In the genomic region with DNA sequence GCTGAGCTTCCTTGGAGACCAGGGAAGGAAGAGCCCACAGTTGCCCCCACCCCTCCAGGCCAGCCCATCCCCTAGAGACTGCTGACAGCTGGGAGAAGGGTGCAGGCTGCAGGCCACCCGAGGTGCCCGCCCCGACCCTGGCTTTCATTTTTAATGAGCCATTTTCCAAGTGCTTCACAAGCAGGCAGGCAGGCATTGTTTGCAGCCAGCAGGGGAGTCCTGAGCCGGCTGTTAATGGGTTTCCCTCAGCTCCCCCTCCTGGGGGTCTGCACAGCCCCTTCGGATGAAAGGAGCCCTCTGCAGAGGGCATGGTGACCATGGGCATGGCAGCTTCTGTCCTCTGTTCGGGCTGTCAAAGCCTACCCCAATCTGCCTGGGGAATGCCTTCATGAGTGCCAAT, we compare ENCODE assay signal across 20 cellular contexts.
DNase-seq lines count a peak whose midpoint lies in the region; ATAC-seq and TF ChIP-seq lines count a peak whose summit lies in the region.
"Had no signal": no experiment of that assay in that cellular context is flagged by ENCODE, and none has a peak within 500 bp of the region (broad histone marks: within the 10 kb centered on the region; RNA-seq: fewer than 3 reads in every experiment).

No MANE protein-coding gene starts in this region.

- peak; percentile 14 for TF ChIP-seq CTCF in glutamatergic neuron (IDR thresholded peaks at IDR 0.05; ENCODE audit: partially characterized antibody, unreplicated experiment)
- TF ChIP-seq CTCF in CD8-positive, alpha-beta T cell (IDR thresholded peaks at IDR 0.05): no peak

- peaks cover 11% of the 10 kb centered on the region for H3K27me3 Mint-ChIP-seq in glutamatergic neuron (ENCODE audit: unreplicated experiment)
- peaks cover 12% of the 10 kb centered on the region for H3K27me3 Mint-ChIP-seq in CD8-positive, alpha-beta T cell (ENCODE audit: low read depth)
- H3K27me3 Mint-ChIP-seq: type B pancreatic cell had no signal

- intact Hi-C loops in CD8-positive, alpha-beta T cell (cut with DNase I, micrococcal nuclease): no loop called here

- no peak overlapping the region for H3K4me3 Mint-ChIP-seq in glutamatergic neuron (ENCODE audit: unreplicated experiment)
- H3K4me3 Mint-ChIP-seq in CD8-positive, alpha-beta T cell: no peak overlapping the region
- H3K4me3 Mint-ChIP-seq: CD14-positive monocyte; stimulated activated naive CD8-positive, alpha-beta T cell treated with anti-CD3 and anti-CD28 coated beads, Interleukin-15, amount 100 ng/mL, for 72 hours; type B pancreatic cell had no signal

- no peak overlapping the region for H3K4me3 ChIP-seq in CD8-positive, alpha-beta T cell (ENCODE audit: low read depth, low read length)
- H3K4me3 ChIP-seq: dorsolateral prefrontal cortex, hepatocyte, mucosa of descending colon, Peyer's patch, SJCRH30 had no signal

- DNase-seq in DMS153 (lab: John Stamatoyannopoulos, UW): peak; percentile 58
- peak; percentile 88 for DNase-seq in NCI-H345 treated with DMSO at 0.1 percent for 48 hours (lab: John Stamatoyannopoulos, UW; ENCODE audit: unreplicated experiment)
- DNase-seq in glutamatergic neuron: peak; percentile 48
- DNase-seq in glomerular visceral epithelial cell (ENCODE audit: extremely low spot score): no peak
- no peak for DNase-seq in CD8-positive, alpha-beta T cell
- DNase-seq: activated gamma-delta T cell; dorsolateral prefrontal cortex; mucosa of descending colon; NCI-H774; Peyer's patch; SJCRH30; small intestine; stimulated activated CD4-positive, alpha-beta T cell treated with anti-CD3 and anti-CD28 coated beads, Interleukin-4, amount 100 ng/mL, for 1 hour; stimulated activated naive CD8-positive, alpha-beta T cell treated with anti-CD3 and anti-CD28 coated beads, Interleukin-15, amount 100 ng/mL, for 72 hours had no signal

- H3K27ac ChIP-seq in CD8-positive, alpha-beta T cell (ENCODE audit: low read depth, low read length): no peak overlapping the region
- H3K27ac ChIP-seq: dorsolateral prefrontal cortex, hepatocyte, Peyer's patch, SJCRH30 had no signal

- POLR2A ChIA-PET in CD8-positive, alpha-beta T cell (lab: Charles Lee): interaction anchor here (1.6 kb wide), 1 partner anchor 9 kb away, joined by 4 read pairs; no protein-coding TSS in a partner anchor

- H3K9me3 Mint-ChIP-seq in glutamatergic neuron (ENCODE audit: unreplicated experiment): peaks cover 6% of the 10 kb centered on the region
- H3K9me3 Mint-ChIP-seq in CD8-positive, alpha-beta T cell: no peaks in the 10 kb centered on the region
- H3K9me3 Mint-ChIP-seq: stimulated activated naive CD8-positive, alpha-beta T cell treated with anti-CD3 and anti-CD28 coated beads, Interleukin-15, amount 100 ng/mL, for 72 hours; type B pancreatic cell had no signal

- no peak for TF ChIP-seq EP300 in Ishikawa (IDR thresholded peaks at IDR 0.05; ENCODE audit: borderline replicate concordance)

- no peaks in the 10 kb centered on the region for H3K36me3 ChIP-seq in CD8-positive, alpha-beta T cell (ENCODE audit: insufficient read depth, low read length)
- H3K36me3 ChIP-seq: Peyer's patch, SJCRH30 had no signal

- H3K27me3 ChIP-seq in CD8-positive, alpha-beta T cell (ENCODE audit: insufficient read depth, low read length): no peaks in the 10 kb centered on the region
- H3K27me3 ChIP-seq: dorsolateral prefrontal cortex, Peyer's patch, SJCRH30 had no signal

- no peak overlapping the region for H3K27ac Mint-ChIP-seq in glutamatergic neuron (ENCODE audit: unreplicated experiment)
- no peak overlapping the region for H3K27ac Mint-ChIP-seq in CD8-positive, alpha-beta T cell
- H3K27ac Mint-ChIP-seq: CD14-positive monocyte; stimulated activated naive CD8-positive, alpha-beta T cell treated with anti-CD3 and anti-CD28 coated beads, Interleukin-15, amount 100 ng/mL, for 72 hours; type B pancreatic cell had no signal

- H3K4me1 Mint-ChIP-seq in glutamatergic neuron (ENCODE audit: low read depth, unreplicated experiment): peaks cover 36% of the 10 kb centered on the region
- H3K4me1 Mint-ChIP-seq in CD8-positive, alpha-beta T cell (ENCODE audit: low read depth): no peaks in the 10 kb centered on the region
- H3K4me1 Mint-ChIP-seq: stimulated activated naive CD8-positive, alpha-beta T cell treated with anti-CD3 and anti-CD28 coated beads, Interleukin-15, amount 100 ng/mL, for 72 hours had no signal

- H3K4me1 ChIP-seq in CD8-positive, alpha-beta T cell (ENCODE audit: insufficient read depth, low read length): no peaks in the 10 kb centered on the region
- H3K4me1 ChIP-seq: Peyer's patch, SJCRH30 had no signal

- H3K9me3 ChIP-seq in CD8-positive, alpha-beta T cell (ENCODE audit: low read length): no peaks in the 10 kb centered on the region
- H3K9me3 ChIP-seq: mucosa of descending colon, Peyer's patch, SJCRH30 had no signal

- ATAC-seq in HG03135 (IDR thresholded peaks at IDR 0.05; ENCODE audit: unreplicated experiment) (no peak), HG02852 (IDR thresholded peaks at IDR 0.05; ENCODE audit: unreplicated experiment) (no peak)
- no peak for ATAC-seq in CD8-positive, alpha-beta T cell
- ATAC-seq: mucosa of descending colon; stimulated activated naive CD8-positive, alpha-beta T cell treated with anti-CD3 and anti-CD28 coated beads, Interleukin-15, amount 100 ng/mL, for 72 hours had no signal

- TF ChIP-seq RAD21 in Ishikawa (IDR thresholded peaks at IDR 0.05; ENCODE audit: low read depth): no peak

- CTCF ChIA-PET in CD8-positive, alpha-beta T cell (lab: Charles Lee): no interaction called here

- H3K36me3 Mint-ChIP-seq in glutamatergic neuron (ENCODE audit: unreplicated experiment): peaks cover under 1% of the 10 kb centered on the region
- no peaks in the 10 kb centered on the region for H3K36me3 Mint-ChIP-seq in CD8-positive, alpha-beta T cell
- H3K36me3 Mint-ChIP-seq: CD14-positive monocyte, type B pancreatic cell had no signal

TF ChIP-seq in Ishikawa, 13 proteins besides CTCF, POLR2A, EP300 and RAD21:
- TF ChIP-seq ZBTB7A (IDR thresholded peaks at IDR 0.05; ENCODE audit: low read depth) (peak; percentile 75; the same call in 1 of the 2 replicates), CREB1 (IDR thresholded peaks at IDR 0.05; ENCODE audit: low read depth) (no peak)

Comparison
In these comparisons a context has a peak if more than half of its experiments do, and no peak if none do; other contexts are left out.
1. DNase-seq: peak in DMS153 (single experiment), NCI-H345 treated with DMSO at 0.1 percent for 48 hours (single experiment) and glutamatergic neuron (single experiment); none in glomerular visceral epithelial cell (single experiment) and CD8-positive, alpha-beta T cell (0 of 7).